8 cellular contexts compared by ENCODE assay signal in genomic region chr2:170820647-170821630, GRCh38. TPM values are rescaled to one million over a fixed set of nuclear protein-coding genes. Genes with fewer than 3 reads are reported as not detected.
DNase-seq lines count a peak whose midpoint lies in the region; ATAC-seq and TF ChIP-seq lines count a peak whose summit lies in the region.

No MANE protein-coding gene starts in this region.

- POLR2A ChIA-PET in OCI-LY7 (lab: Charles Lee): no interaction called here

- no peaks in the 10 kb centered on the region for H3K4me1 ChIP-seq in OCI-LY7 (ENCODE audit: insufficient read depth, low read length, poor library complexity, severe bottlenecking)
- peaks cover 79% of the 10 kb centered on the region for H3K4me1 ChIP-seq in suprapubic skin
- peaks cover 0 to 27% of the 10 kb centered on the region in 2 donors for H3K4me1 ChIP-seq in uterus

- no TSS peak for BruUV-seq in OCI-LY7 (replicated peaks; lab: Mats Ljungman, UMichigan)

- ATAC-seq in GM19328 (IDR thresholded peaks at IDR 0.05; ENCODE audit: unreplicated experiment): no peak

- no peaks in the 10 kb centered on the region for H4K20me1 ChIP-seq in OCI-LY7 (ENCODE audit: insufficient read depth, low read length)

- peak overlapping the region; percentile 85 for H3K4me3 Mint-ChIP-seq in activated naive CD4-positive, alpha-beta T cell treated with anti-CD3 and anti-CD28 coated beads, Interleukin-2, amount 50 U/mL, for 24 hours

- peak overlapping the region; percentile 46; the same call in 1 of the 2 replicates for H3K4me2 ChIP-seq in OCI-LY7 (ENCODE audit: low read length)

- H3K27me3 Mint-ChIP-seq in activated naive CD4-positive, alpha-beta T cell treated with anti-CD3 and anti-CD28 coated beads, Interleukin-2, amount 50 U/mL, for 24 hours: peaks cover 67% of the 10 kb centered on the region

- no peaks in the 10 kb centered on the region for H3K9me3 Mint-ChIP-seq in activated naive CD4-positive, alpha-beta T cell treated with anti-CD3 and anti-CD28 coated beads, Interleukin-2, amount 50 U/mL, for 24 hours

- DNase-seq in activated naive CD4-positive, alpha-beta T cell (lab: John Stamatoyannopoulos, UW): no peak
- DNase-seq in OCI-LY7 (ENCODE audit: low spot score) (no peak), germinal center (ENCODE audit: low spot score) (peak; percentile 61), suprapubic skin (ENCODE audit: low spot score in 2 of 2) (no peak), uterus (no peak), dermis blood vessel endothelial cell (no peak)

- H3K9me3 ChIP-seq in OCI-LY7 (ENCODE audit: low read length): no peaks in the 10 kb centered on the region
- no peaks in the 10 kb centered on the region for H3K9me3 ChIP-seq in suprapubic skin
- H3K9me3 ChIP-seq in uterus: no peaks in the 10 kb centered on the region

- CTCF ChIA-PET in OCI-LY7 (lab: Charles Lee; ENCODE audit: unreplicated experiment): interaction anchor here (0.6 kb wide), 1 partner anchor 27 kb away, joined by 3 read pairs; no protein-coding TSS in a partner anchor

- H3K27ac ChIP-seq in OCI-LY7 (ENCODE audit: low read depth, low read length, poor library complexity, severe bottlenecking): no peak overlapping the region
- no peak overlapping the region for H3K27ac ChIP-seq in suprapubic skin
- H3K27ac ChIP-seq in uterus: no peak overlapping the region

- no peak overlapping the region for H2AFZ ChIP-seq in OCI-LY7 (ENCODE audit: low read length)

- peaks cover 96% of the 10 kb centered on the region for H3K27me3 ChIP-seq in suprapubic skin
- peaks cover 30 to 62% of the 10 kb centered on the region in 2 donors for H3K27me3 ChIP-seq in uterus

- no peaks in the 10 kb centered on the region for H3K36me3 Mint-ChIP-seq in activated naive CD4-positive, alpha-beta T cell treated with anti-CD3 and anti-CD28 coated beads, Interleukin-2, amount 50 U/mL, for 24 hours

- no peak for TF ChIP-seq CTCF in OCI-LY7 (conservative IDR thresholded peaks at IDR 0.05; ENCODE audit: low read length)
- no peak for TF ChIP-seq CTCF in suprapubic skin (IDR thresholded peaks at IDR 0.05)
- TF ChIP-seq CTCF in uterus (IDR thresholded peaks at IDR 0.05): no peak

- peaks cover 43% of the 10 kb centered on the region for H3K4me1 Mint-ChIP-seq in activated naive CD4-positive, alpha-beta T cell treated with anti-CD3 and anti-CD28 coated beads, Interleukin-2, amount 50 U/mL, for 24 hours

- no peaks in the 10 kb centered on the region for H3K79me2 ChIP-seq in OCI-LY7 (ENCODE audit: insufficient read depth, low read depth, low read length)

- H3K9me2 ChIP-seq in OCI-LY7 (ENCODE audit: insufficient read depth, low read length): no peaks in the 10 kb centered on the region

- intact Hi-C loops in OCI-LY7 (cut with micrococcal nuclease; ENCODE audit: unreplicated experiment) (no loop called here), uterus (cut with DNase I; ENCODE audit: low total_unique reads) (no loop called here)

- no peaks in the 10 kb centered on the region for H3K36me3 ChIP-seq in OCI-LY7 (ENCODE audit: insufficient read depth, low read length)
- no peaks in the 10 kb centered on the region for H3K36me3 ChIP-seq in suprapubic skin
- no peaks in the 10 kb centered on the region for H3K36me3 ChIP-seq in uterus

- H3K4me3 ChIP-seq in OCI-LY7 (ENCODE audit: low read depth, low read length, poor library complexity, severe bottlenecking): no peak overlapping the region
- H3K4me3 ChIP-seq in suprapubic skin: peak overlapping the region; percentile 45
- no peak overlapping the region for H3K4me3 ChIP-seq in uterus

- TF ChIP-seq POLR2A in suprapubic skin (IDR thresholded peaks at IDR 0.05) (no peak), uterus (IDR thresholded peaks at IDR 0.05) (no peak)

- 22% methylated on average over 23 of the region's 23 CpGs for WGBS in suprapubic skin

- TF ChIP-seq EP300 in suprapubic skin (IDR thresholded peaks at IDR 0.05): no peak

- no peak overlapping the region for H3K27ac Mint-ChIP-seq in activated naive CD4-positive, alpha-beta T cell treated with anti-CD3 and anti-CD28 coated beads, Interleukin-2, amount 50 U/mL, for 24 hours

RNA-seq across cellular contexts. Expression of gene GAD1, which starts 4.3 kb away (rescaled TPM):
- total RNA-seq in OCI-LY7 (2014; rRNA removed; shearing (Covaris generic)): not detected in 2 replicates
- total RNA-seq in OCI-LY7 (2022): not detected in 2 replicates
- 1 to 10 TPM in 1 of 4 donors, not detected in 3; 2.6 TPM for total RNA-seq in suprapubic skin
- 1 to 10 TPM in 1 of 4 donors, under 1 TPM in 1, not detected in 2; 0.83 to 1.6 TPM for total RNA-seq in uterus
- 0.47 TPM in 1 of 2 replicates, not detected in the other for total RNA-seq in dermis blood vessel endothelial cell

RNA-seq across cellular contexts. Expression of gene ERICH2, which starts 50.8 kb away (rescaled TPM):
- total RNA-seq in OCI-LY7 (2014; rRNA removed; shearing (Covaris generic)): not detected in 2 replicates
- total RNA-seq in OCI-LY7 (2022) (not detected in 2 replicates), suprapubic skin (not detected), uterus (1 to 10 TPM in 1 of 4 donors, not detected in 3; 2.2 TPM), dermis blood vessel endothelial cell (not detected in 2 replicates)
